1 cellular context compared by ENCODE assay signal in the genomic region with DNA sequence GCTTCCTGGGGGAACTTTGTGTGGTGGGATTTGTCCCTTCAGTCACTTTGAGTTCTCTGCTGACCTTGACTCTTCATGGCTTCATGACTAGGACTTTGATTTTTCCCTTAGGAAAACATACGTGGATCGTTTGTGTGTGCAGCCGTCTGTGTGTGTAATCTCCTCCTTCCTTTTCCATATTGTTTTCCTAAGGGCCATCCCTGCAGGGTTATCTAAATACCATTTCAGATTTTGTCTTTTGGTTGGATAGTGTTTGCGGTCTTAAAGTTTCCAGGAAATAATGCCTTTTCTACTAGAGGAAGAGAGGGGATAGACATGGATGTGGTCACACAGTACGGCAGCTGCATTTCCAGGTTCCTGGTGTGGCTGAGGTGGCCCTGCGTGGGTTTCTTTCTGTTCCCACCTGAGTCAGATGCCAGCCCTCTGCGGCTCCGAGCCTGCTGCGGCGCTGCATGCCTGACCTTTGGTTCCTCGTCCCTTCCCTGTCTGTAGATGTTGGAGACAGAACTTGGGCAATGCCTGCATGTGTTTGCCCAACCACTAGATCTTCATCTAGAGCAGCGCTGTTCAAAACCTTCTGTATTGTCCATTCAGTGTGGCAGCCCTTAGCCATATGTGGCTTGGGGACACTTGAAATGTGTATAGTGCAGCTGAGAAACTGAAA.
A peak's percentile ranks its signal among the peaks of the same experiment; 100 is the strongest.
TF ChIP-seq lines count a peak whose summit lies in the region.

No MANE protein-coding gene starts in this region.

TF ChIP-seq in HepG2, 621 proteins besides CTCF, POLR2A, EP300 and RAD21 (continued from another document and continues in another):
- TF ChIP-seq ZHX1 (CRISPR knock-in tag; IDR thresholded peaks at IDR 0.05; ENCODE audit: low read depth) (no peak), MBNL3 (CRISPR knock-in tag; conservative IDR thresholded peaks at IDR 0.05) (no peak), SSRP1 (CRISPR knock-in tag; IDR thresholded peaks at IDR 0.05) (no peak), SETDB1 (CRISPR knock-in tag; IDR thresholded peaks at IDR 0.05; ENCODE audit: borderline replicate concordance) (no peak), AFF4 (CRISPR knock-in tag; IDR thresholded peaks at IDR 0.05) (no peak), SPEN (CRISPR knock-in tag; IDR thresholded peaks at IDR 0.05; ENCODE audit: low read depth) (no peak), ZNF501 (CRISPR knock-in tag; IDR thresholded peaks at IDR 0.05) (peak; percentile 37; the same call in 1 of the 2 replicates), ZNF224 (CRISPR knock-in tag; IDR thresholded peaks at IDR 0.05) (no peak), TAF15 (IDR thresholded peaks at IDR 0.05; ENCODE audit: low read depth, low read length, poor library complexity, severe bottlenecking) (no peak), ZNF335 (CRISPR knock-in tag; IDR thresholded peaks at IDR 0.05) (no peak), EZH2 (conservative IDR thresholded peaks at IDR 0.05; ENCODE audit: low read depth, low read length) (no peak), ZNF614 (CRISPR knock-in tag; IDR thresholded peaks at IDR 0.05; ENCODE audit: borderline replicate concordance) (0 out of 2 replicates have a peak, but pooled peaks have one; percentile 29), ZNF326 (CRISPR knock-in tag; IDR thresholded peaks at IDR 0.05; ENCODE audit: borderline replicate concordance) (no peak), NFKBIZ (CRISPR knock-in tag; IDR thresholded peaks at IDR 0.05) (no peak; the same call in 1 of the 2 replicates), FOXA1 (IDR thresholded peaks at IDR 0.05) (no peak), FOXA1 (CRISPR knock-in tag; IDR thresholded peaks at IDR 0.05) (peak; percentile 10; the same call in 1 of the 2 replicates), KLF13 (CRISPR knock-in tag; IDR thresholded peaks at IDR 0.05) (no peak), TBP (CRISPR knock-in tag; IDR thresholded peaks at IDR 0.05) (no peak), CEBPB (IDR thresholded peaks at IDR 0.05; ENCODE audit: borderline replicate concordance, low read depth, low read length) (peak; percentile 100), ZNF275 (CRISPR knock-in tag; IDR thresholded peaks at IDR 0.05; ENCODE audit: borderline replicate concordance) (no peak), ZNF567 (CRISPR knock-in tag; IDR thresholded peaks at IDR 0.05; ENCODE audit: borderline replicate concordance) (no peak), HOXD1 (CRISPR knock-in tag; IDR thresholded peaks at IDR 0.05) (no peak), FUBP1 (CRISPR knock-in tag; IDR thresholded peaks at IDR 0.05; ENCODE audit: borderline replicate concordance) (no peak), BCL6 (CRISPR knock-in tag; IDR thresholded peaks at IDR 0.05) (peak; percentile 77), HIVEP1 (CRISPR knock-in tag; IDR thresholded peaks at IDR 0.05) (no peak), ZBTB21 (CRISPR knock-in tag; IDR thresholded peaks at IDR 0.05) (no peak), DMTF1 (CRISPR knock-in tag; IDR thresholded peaks at IDR 0.05) (no peak), HNRNPUL1 (IDR thresholded peaks at IDR 0.05; ENCODE audit: low read depth, low read length) (no peak), KDM5A (IDR thresholded peaks at IDR 0.05; ENCODE audit: borderline replicate concordance, low read length) (no peak; the same call in 1 of the 2 replicates), ATF7-NPFF (CRISPR knock-in tag; IDR thresholded peaks at IDR 0.05; ENCODE audit: low read depth) (no peak), ZNF354B (CRISPR knock-in tag; IDR thresholded peaks at IDR 0.05) (no peak), SRSF1 (optimal IDR thresholded peaks at IDR 0.05; ENCODE audit: low read depth, low read length) (no peak), ATF6 (CRISPR knock-in tag; conservative IDR thresholded peaks at IDR 0.05) (no peak), ZNF563 (CRISPR knock-in tag; IDR thresholded peaks at IDR 0.05) (no peak), CSRNP2 (CRISPR knock-in tag; conservative IDR thresholded peaks at IDR 0.05; ENCODE audit: low read depth) (no peak), ZNF576 (CRISPR knock-in tag; IDR thresholded peaks at IDR 0.05) (no peak), ISX (CRISPR knock-in tag; conservative IDR thresholded peaks at IDR 0.05) (no peak)
- TF ChIP-seq, protein P1, sequence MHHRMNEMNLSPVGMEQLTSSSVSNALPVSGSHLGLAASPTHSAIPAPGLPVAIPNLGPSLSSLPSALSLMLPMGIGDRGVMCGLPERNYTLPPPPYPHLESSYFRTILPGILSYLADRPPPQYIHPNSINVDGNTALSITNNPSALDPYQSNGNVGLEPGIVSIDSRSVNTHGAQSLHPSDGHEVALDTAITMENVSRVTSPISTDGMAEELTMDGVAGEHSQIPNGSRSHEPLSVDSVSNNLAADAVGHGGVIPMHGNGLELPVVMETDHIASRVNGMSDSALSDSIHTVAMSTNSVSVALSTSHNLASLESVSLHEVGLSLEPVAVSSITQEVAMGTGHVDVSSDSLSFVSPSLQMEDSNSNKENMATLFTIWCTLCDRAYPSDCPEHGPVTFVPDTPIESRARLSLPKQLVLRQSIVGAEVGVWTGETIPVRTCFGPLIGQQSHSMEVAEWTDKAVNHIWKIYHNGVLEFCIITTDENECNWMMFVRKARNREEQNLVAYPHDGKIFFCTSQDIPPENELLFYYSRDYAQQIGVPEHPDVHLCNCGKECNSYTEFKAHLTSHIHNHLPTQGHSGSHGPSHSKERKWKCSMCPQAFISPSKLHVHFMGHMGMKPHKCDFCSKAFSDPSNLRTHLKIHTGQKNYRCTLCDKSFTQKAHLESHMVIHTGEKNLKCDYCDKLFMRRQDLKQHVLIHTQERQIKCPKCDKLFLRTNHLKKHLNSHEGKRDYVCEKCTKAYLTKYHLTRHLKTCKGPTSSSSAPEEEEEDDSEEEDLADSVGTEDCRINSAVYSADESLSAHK (CRISPR knock-in tag; IDR thresholded peaks at IDR 0.05; ENCODE audit: borderline replicate concordance), result no peak
- TF ChIP-seq, protein P2, sequence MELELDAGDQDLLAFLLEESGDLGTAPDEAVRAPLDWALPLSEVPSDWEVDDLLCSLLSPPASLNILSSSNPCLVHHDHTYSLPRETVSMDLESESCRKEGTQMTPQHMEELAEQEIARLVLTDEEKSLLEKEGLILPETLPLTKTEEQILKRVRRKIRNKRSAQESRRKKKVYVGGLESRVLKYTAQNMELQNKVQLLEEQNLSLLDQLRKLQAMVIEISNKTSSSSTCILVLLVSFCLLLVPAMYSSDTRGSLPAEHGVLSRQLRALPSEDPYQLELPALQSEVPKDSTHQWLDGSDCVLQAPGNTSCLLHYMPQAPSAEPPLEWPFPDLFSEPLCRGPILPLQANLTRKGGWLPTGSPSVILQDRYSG (CRISPR knock-in tag; IDR thresholded peaks at IDR 0.05), result no peak
